In genomic region chr15:42201801-42202200, GRCh38 we compare ENCODE assay signal across 37 cellular contexts. TPM values are rescaled to one million over a fixed set of nuclear protein-coding genes. Genes with fewer than 3 reads are reported as not detected.
"Had no signal": no experiment of that assay in that cellular context is flagged by ENCODE, and none has a peak within 500 bp of the region (broad histone marks: within the 10 kb centered on the region; RNA-seq: fewer than 3 reads in every experiment).

No MANE protein-coding gene starts in this region.

- H3K27me3 ChIP-seq: MG63 had no signal

- H3K4me3 ChIP-seq: MG63 had no signal

- DNase-seq: Karpas-422, Kasumi-1, MG63, MM.1S, MV-4-11, NCI-H1048, NCI-H1092, NCI-H1092 treated with DMSO at 0.1 percent for 48 hours, NCI-H1105, NCI-H1105 treated with DMSO at 0.1 percent for 48 hours, NCI-H1417, NCI-H1417 treated with DMSO at 0.1 percent for 48 hours, NCI-H1436, NCI-H1436 treated with DMSO at 0.1 percent for 48 hours, NCI-H146, NCI-H1694, NCI-H1694 treated with DMSO at 0.1 percent for 48 hours, NCI-H187, NCI-H187 treated with DMSO at 0.1 percent for 48 hours, NCI-H1930, NCI-H2029, NCI-H2029 treated with DMSO at 0.1 percent for 48 hours, NCI-H2081, NCI-H2081 treated with DMSO at 0.1 percent for 48 hours, NCI-H2107, NCI-H2171, NCI-H2171 treated with DMSO at 0.1 percent for 48 hours, NCI-H2227 treated with DMSO at 0.1 percent for 48 hours, NCI-H226, NCI-H345, NCI-H446, NCI-H446 treated with DMSO at 0.1 percent for 48 hours, NCI-H510A, NCI-H510A treated with DMSO at 0.1 percent for 48 hours had no signal

- H3K9me3 ChIP-seq: MG63 had no signal

RNA-seq across cellular contexts. Expression of gene PLA2G4F, which starts 45.4 kb away (rescaled TPM):
- total RNA-seq: LHCN-M2, M059J, NCI-H460 had no signal
